Comparison of ENCODE assay signal across 1 cellular context in genomic region chr17:44110823-44111633, GRCh38.
TF ChIP-seq lines count a peak whose summit lies in the region.

No MANE protein-coding gene starts in this region.

TF ChIP-seq in WTC11, 78 proteins besides CTCF, POLR2A, EP300 and RAD21 (continued from another document):
- TF ChIP-seq ERG (CRISPR knock-in tag; IDR thresholded peaks at IDR 0.05) (no peak), ZNF219 (CRISPR knock-in tag; IDR thresholded peaks at IDR 0.05; ENCODE audit: borderline replicate concordance) (no peak), GABPB1 (CRISPR knock-in tag; IDR thresholded peaks at IDR 0.05) (peak; percentile 84), CREB1 (CRISPR knock-in tag; IDR thresholded peaks at IDR 0.05) (no peak), ZSCAN18 (CRISPR knock-in tag; IDR thresholded peaks at IDR 0.05) (no peak), MYBL2 (CRISPR knock-in tag; IDR thresholded peaks at IDR 0.05) (no peak), TP53 (CRISPR knock-in tag; IDR thresholded peaks at IDR 0.05) (peak; percentile 38; the same call in 1 of the 2 replicates), PRRX2 (CRISPR knock-in tag; IDR thresholded peaks at IDR 0.05) (no peak), ZNF532 (CRISPR knock-in tag; IDR thresholded peaks at IDR 0.05; ENCODE audit: borderline replicate concordance) (no peak), MXD4 (CRISPR knock-in tag; IDR thresholded peaks at IDR 0.05; ENCODE audit: borderline replicate concordance) (no peak), FOXP4 (CRISPR knock-in tag; IDR thresholded peaks at IDR 0.05) (no peak), ZNF232 (CRISPR knock-in tag; IDR thresholded peaks at IDR 0.05) (0 out of 2 replicates have a peak, but pooled peaks have one; percentile 21)
TF ChIP-seq in WTC11: peak in this region for 8.
